ENCODE assay signal across 1 cellular context in the genomic region with DNA sequence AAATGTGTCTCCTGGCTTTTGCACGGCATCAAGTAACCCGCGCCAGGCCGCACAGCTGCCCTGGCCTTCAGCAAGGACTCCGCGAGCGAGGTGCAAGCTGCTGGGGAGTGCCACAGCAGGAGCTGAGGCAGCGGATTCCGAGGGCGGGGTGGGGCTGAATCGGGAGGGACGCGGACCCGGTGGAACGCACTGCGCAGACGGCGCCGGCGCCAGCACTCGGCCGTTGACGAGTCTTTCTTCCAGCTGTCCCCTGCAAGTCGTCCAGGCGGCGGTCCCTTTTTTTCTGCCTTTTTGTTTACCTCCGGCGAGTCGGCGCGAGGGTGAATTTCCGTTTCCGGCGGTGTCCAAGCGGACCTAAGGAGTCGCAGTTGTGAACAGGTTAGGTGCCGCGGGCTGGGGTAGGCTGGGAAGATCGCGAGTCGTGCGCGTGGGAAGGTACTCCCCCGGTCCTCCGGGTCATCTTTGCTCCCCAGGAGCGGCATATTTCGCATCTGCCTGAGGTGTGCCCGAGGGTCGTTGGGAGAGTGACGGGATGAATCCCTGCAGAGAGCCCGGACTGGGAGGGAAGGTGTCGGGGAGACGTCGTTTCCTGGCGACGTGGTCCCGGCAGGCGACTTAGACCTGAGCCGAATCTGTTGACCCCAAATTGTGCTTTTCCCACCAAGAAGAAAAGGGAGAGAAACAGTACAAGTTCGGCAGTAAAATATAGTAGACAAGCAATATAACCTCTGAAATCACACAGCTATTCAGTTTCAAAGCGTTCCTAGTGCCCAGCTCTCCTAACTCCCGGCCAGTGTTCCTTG.
A peak's percentile ranks its signal among the peaks of the same experiment; 100 is the strongest.
TF ChIP-seq lines count a peak whose summit lies in the region.

No MANE protein-coding gene starts in this region.

TF ChIP-seq in HEK293, 187 proteins besides CTCF, POLR2A, EP300 and RAD21 (continued from another document):
- TF ChIP-seq, protein P1, sequence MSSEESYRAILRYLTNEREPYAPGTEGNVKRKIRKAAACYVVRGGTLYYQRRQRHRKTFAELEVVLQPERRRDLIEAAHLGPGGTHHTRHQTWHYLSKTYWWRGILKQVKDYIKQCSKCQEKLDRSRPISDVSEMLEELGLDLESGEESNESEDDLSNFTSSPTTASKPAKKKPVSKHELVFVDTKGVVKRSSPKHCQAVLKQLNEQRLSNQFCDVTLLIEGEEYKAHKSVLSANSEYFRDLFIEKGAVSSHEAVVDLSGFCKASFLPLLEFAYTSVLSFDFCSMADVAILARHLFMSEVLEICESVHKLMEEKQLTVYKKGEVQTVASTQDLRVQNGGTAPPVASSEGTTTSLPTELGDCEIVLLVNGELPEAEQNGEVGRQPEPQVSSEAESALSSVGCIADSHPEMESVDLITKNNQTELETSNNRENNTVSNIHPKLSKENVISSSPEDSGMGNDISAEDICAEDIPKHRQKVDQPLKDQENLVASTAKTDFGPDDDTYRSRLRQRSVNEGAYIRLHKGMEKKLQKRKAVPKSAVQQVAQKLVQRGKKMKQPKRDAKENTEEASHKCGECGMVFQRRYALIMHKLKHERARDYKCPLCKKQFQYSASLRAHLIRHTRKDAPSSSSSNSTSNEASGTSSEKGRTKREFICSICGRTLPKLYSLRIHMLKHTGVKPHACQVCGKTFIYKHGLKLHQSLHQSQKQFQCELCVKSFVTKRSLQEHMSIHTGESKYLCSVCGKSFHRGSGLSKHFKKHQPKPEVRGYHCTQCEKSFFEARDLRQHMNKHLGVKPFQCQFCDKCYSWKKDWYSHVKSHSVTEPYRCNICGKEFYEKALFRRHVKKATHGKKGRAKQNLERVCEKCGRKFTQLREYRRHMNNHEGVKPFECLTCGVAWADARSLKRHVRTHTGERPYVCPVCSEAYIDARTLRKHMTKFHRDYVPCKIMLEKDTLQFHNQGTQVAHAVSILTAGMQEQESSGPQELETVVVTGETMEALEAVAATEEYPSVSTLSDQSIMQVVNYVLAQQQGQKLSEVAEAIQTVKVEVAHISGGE (tag by site-specific recombination; conservative IDR thresholded peaks at IDR 0.05; ENCODE audit: low read depth) = peak; percentile 98
- peak; percentile 66 for TF ChIP-seq ZFHX2 (tag by site-specific recombination; conservative IDR thresholded peaks at IDR 0.05)
